In the genomic region with DNA sequence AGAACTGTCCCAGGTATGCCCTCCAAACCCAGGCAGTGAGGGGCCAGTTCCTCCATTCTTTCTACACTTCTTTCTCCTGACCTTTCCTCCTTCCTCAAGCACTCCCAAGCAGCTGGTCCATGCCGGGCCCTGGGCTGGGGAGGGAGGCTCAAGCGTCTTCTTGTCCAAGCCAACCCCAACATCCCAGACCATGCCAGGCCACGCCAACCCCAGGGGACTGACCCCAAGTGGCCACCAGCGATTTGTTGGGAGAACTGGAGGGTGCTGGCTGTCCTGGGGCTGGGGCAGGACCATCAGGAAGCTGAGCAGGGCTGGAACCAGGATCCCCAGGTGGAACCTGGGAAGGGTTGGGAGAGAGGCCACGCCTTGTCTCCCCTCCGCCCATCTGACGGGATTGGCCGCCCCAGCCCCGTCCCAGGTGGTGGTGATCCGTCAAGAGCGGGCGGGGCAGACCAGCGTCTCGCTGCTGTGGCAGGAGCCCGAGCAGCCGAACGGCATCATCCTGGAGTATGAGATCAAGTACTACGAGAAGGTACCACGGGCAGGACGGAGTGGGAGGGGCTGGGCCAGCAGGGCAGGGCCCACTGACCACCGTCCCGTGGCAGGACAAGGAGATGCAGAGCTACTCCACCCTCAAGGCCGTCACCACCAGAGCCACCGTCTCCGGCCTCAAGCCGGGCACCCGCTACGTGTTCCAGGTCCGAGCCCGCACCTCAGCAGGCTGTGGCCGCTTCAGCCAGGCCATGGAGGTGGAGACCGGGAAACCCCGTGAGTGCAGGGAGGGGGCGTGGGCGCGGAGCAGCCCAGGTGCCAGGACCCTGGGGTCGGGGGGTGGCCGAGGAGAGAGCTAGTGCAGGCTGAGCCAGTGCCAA, we compare ENCODE assay signal across 1 cellular context.
TF ChIP-seq lines count a peak whose summit lies in the region.

No MANE protein-coding gene starts in this region.

TF ChIP-seq in IMR-90, 13 proteins besides CTCF, POLR2A, EP300 and RAD21 (continued from another document):
- TF ChIP-seq, protein P1, sequence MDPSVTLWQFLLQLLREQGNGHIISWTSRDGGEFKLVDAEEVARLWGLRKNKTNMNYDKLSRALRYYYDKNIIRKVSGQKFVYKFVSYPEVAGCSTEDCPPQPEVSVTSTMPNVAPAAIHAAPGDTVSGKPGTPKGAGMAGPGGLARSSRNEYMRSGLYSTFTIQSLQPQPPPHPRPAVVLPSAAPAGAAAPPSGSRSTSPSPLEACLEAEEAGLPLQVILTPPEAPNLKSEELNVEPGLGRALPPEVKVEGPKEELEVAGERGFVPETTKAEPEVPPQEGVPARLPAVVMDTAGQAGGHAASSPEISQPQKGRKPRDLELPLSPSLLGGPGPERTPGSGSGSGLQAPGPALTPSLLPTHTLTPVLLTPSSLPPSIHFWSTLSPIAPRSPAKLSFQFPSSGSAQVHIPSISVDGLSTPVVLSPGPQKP (IDR thresholded peaks at IDR 0.05; ENCODE audit: borderline replicate concordance, low read depth, low read length): no peak
- TF ChIP-seq CEBPB (IDR thresholded peaks at IDR 0.05; ENCODE audit: low read depth, low read length) (no peak), RCOR1 (IDR thresholded peaks at IDR 0.05; ENCODE audit: insufficient replicate concordance, low read length) (no peak), MAZ (IDR thresholded peaks at IDR 0.05; ENCODE audit: borderline replicate concordance, low read depth, low read length) (no peak), NFE2L2 (IDR thresholded peaks at IDR 0.05; ENCODE audit: low read depth, low read length) (no peak), FOS (IDR thresholded peaks at IDR 0.05; ENCODE audit: low read depth, low read length) (no peak), MAFK (IDR thresholded peaks at IDR 0.05; ENCODE audit: low read depth, low read length) (no peak), CHD1 (IDR thresholded peaks at IDR 0.05; ENCODE audit: low read depth, low read length) (no peak), BHLHE40 (IDR thresholded peaks at IDR 0.05; ENCODE audit: low read depth, low read length) (no peak), RFX5 (IDR thresholded peaks at IDR 0.05; ENCODE audit: low read depth, low read length) (no peak), MXI1 (IDR thresholded peaks at IDR 0.05; ENCODE audit: borderline replicate concordance, low read depth, low read length) (no peak)
- TF ChIP-seq, protein P2, sequence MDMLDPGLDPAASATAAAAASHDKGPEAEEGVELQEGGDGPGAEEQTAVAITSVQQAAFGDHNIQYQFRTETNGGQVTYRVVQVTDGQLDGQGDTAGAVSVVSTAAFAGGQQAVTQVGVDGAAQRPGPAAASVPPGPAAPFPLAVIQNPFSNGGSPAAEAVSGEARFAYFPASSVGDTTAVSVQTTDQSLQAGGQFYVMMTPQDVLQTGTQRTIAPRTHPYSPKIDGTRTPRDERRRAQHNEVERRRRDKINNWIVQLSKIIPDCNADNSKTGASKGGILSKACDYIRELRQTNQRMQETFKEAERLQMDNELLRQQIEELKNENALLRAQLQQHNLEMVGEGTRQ (IDR thresholded peaks at IDR 0.05; ENCODE audit: low read depth, low read length): no peak
